Comparison of ENCODE assay signal across 1 cellular context in the genomic region with DNA sequence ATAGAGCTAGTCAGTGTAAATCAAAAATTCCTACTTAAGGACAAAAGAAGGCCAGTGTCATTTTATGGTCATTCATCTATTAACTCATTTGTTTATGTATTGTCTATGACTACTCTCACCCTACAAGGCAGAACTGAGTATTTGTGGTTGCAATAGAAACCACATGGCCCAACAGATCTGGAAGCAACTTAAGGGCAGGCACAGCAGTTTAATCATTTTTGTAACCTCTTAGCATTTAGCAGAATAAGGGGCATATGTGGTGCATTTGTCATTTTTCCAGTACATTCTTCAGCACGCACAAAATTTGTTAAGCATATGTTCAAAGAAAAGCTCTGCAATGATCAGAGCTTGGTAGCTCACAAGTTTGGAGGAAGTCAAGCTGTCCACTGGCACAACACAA.
TF ChIP-seq lines count a peak whose summit lies in the region.

No MANE protein-coding gene starts in this region.

TF ChIP-seq in A549, 52 proteins besides CTCF, POLR2A, EP300 and RAD21 (continued from another document):
- TF ChIP-seq, protein P1, sequence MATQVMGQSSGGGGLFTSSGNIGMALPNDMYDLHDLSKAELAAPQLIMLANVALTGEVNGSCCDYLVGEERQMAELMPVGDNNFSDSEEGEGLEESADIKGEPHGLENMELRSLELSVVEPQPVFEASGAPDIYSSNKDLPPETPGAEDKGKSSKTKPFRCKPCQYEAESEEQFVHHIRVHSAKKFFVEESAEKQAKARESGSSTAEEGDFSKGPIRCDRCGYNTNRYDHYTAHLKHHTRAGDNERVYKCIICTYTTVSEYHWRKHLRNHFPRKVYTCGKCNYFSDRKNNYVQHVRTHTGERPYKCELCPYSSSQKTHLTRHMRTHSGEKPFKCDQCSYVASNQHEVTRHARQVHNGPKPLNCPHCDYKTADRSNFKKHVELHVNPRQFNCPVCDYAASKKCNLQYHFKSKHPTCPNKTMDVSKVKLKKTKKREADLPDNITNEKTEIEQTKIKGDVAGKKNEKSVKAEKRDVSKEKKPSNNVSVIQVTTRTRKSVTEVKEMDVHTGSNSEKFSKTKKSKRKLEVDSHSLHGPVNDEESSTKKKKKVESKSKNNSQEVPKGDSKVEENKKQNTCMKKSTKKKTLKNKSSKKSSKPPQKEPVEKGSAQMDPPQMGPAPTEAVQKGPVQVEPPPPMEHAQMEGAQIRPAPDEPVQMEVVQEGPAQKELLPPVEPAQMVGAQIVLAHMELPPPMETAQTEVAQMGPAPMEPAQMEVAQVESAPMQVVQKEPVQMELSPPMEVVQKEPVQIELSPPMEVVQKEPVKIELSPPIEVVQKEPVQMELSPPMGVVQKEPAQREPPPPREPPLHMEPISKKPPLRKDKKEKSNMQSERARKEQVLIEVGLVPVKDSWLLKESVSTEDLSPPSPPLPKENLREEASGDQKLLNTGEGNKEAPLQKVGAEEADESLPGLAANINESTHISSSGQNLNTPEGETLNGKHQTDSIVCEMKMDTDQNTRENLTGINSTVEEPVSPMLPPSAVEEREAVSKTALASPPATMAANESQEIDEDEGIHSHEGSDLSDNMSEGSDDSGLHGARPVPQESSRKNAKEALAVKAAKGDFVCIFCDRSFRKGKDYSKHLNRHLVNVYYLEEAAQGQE (IDR thresholded peaks at IDR 0.05): no peak
- TF ChIP-seq ZFP36 (IDR thresholded peaks at IDR 0.05; ENCODE audit: borderline replicate concordance, partially characterized antibody): no peak
- no peak for TF ChIP-seq FOSB (CRISPR knock-in tag; IDR thresholded peaks at IDR 0.05)
- TF ChIP-seq, protein P2, sequence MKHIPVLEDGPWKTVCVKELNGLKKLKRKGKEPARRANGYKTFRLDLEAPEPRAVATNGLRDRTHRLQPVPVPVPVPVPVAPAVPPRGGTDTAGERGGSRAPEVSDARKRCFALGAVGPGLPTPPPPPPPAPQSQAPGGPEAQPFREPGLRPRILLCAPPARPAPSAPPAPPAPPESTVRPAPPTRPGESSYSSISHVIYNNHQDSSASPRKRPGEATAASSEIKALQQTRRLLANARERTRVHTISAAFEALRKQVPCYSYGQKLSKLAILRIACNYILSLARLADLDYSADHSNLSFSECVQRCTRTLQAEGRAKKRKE (CRISPR knock-in tag; IDR thresholded peaks at IDR 0.05; ENCODE audit: low read depth): no peak
